25 cellular contexts compared by ENCODE assay signal in the genomic region with DNA sequence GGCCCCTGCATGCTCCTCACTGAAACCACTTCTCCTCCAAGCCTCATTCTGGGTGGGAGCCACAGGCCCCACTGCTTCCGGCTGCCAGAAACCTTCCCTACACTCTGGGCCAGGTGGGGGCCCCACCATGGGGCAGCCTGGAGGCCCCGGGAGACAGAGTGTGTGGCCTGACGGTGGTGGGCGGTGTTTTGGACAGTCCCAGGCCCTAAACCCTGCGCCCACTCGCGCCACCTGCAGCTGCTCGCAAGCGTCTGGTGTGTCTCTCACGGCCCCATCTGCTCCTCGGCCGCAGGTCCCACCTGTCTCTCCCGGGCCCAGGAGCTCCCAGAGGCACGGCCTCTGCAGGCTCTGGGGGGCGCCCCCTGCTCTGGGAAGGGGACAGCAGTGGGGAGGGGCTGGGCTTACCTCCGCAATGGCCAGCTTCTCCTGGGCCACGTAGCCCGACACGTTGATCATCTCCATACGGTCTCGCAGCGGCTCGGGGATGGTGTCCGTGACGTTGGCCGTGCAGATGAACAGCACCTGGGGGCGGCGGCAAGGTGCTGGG. TPM values are rescaled to one million over a fixed set of nuclear protein-coding genes. Genes with fewer than 3 reads are reported as not detected.
DNase-seq lines count a peak whose midpoint lies in the region; ATAC-seq, FAIRE-seq and TF ChIP-seq lines count a peak whose summit lies in the region.
"Had no signal": no experiment of that assay in that cellular context is flagged by ENCODE, and none has a peak within 500 bp of the region (broad histone marks: within the 10 kb centered on the region; RNA-seq: fewer than 3 reads in every experiment).

No MANE protein-coding gene starts in this region.

- CTCF ChIA-PET in OCI-LY7 (lab: Charles Lee; ENCODE audit: unreplicated experiment) = no interaction called here
- CTCF ChIA-PET in endothelial cell of umbilical vein (lab: Charles Lee) = interaction anchor here (1.1 kb wide), 1 partner anchor 9 kb away, joined by 4 read pairs; no protein-coding TSS in a partner anchor

- 0 out of 2 replicates have a peak, but pooled peaks cover 4% of the 10 kb centered on the region for H4K20me1 ChIP-seq in OCI-LY7 (ENCODE audit: insufficient read depth, low read length)
- no peaks in the 10 kb centered on the region for H4K20me1 ChIP-seq in endothelial cell of umbilical vein (replicated peaks; ENCODE audit: control insufficient read depth, extremely low read depth, insufficient read depth, low read length)

- no peak overlapping the region for H3K4me3 Mint-ChIP-seq in stimulated activated naive B cell treated with anti-CD40 and anti-IgM and Interleukin-4, amounts not matched to agents 10 μg/mL and 1 μg/mL and 100 μg/mL, for 72 hours
- H3K4me3 Mint-ChIP-seq: activated CD4-positive, alpha-beta T cell treated with anti-CD3 and anti-CD28 coated beads, Interleukin-2, amount 10 ng/mL, durations not matched to agents 24 days and 14 days; CD14-positive monocyte had no signal

- H3K9me3 ChIP-seq in OCI-LY7 (ENCODE audit: low read length) = no peaks in the 10 kb centered on the region
- H3K9me3 ChIP-seq in endothelial cell of umbilical vein (replicated peaks; ENCODE audit: control insufficient read depth, insufficient read depth, low read length) = no peaks in the 10 kb centered on the region
- H3K9me3 ChIP-seq in trophoblast cell (ENCODE audit: insufficient read depth, low read depth, low read length) = peaks cover 2% of the 10 kb centered on the region
- H3K9me3 ChIP-seq: ascending aorta, heart left ventricle, right atrium auricular region, thoracic aorta had no signal

- H3K9me2 ChIP-seq in OCI-LY7 (ENCODE audit: insufficient read depth, low read length) = no peaks in the 10 kb centered on the region

- dilution Hi-C loops in endothelial cell of umbilical vein (cut with MboI; ENCODE audit: extremely low pct_ligation_motif_present, low sequenced_read_pairs) = no loop called here

- H3K4me1 ChIP-seq in OCI-LY7 (ENCODE audit: insufficient read depth, low read length, poor library complexity, severe bottlenecking) = peaks cover 13% of the 10 kb centered on the region
- peaks cover 8% of the 10 kb centered on the region for H3K4me1 ChIP-seq in endothelial cell of umbilical vein (ENCODE audit: control insufficient read depth, extremely low read depth, insufficient read depth, low read length)
- H3K4me1 ChIP-seq in trophoblast cell (ENCODE audit: control insufficient read depth in 1 of 2, insufficient read depth in 2 of 2, low read length in 2 of 2) = peaks cover 4 to 8% of the 10 kb centered on the region in 2 experiments

- intact Hi-C loops in OCI-LY7 (cut with micrococcal nuclease; ENCODE audit: unreplicated experiment) (no loop called here), endothelial cell of umbilical vein (cut with micrococcal nuclease) (no loop called here)

- H3K36me3 Mint-ChIP-seq in stimulated activated naive B cell treated with anti-CD40 and anti-IgM and Interleukin-4, amounts not matched to agents 10 μg/mL and 1 μg/mL and 100 μg/mL, for 72 hours = peaks cover 49 to 68% of the 10 kb centered on the region in 2 donors

- H3K14ac ChIP-seq in trophoblast cell (ENCODE audit: low read length) = no peak overlapping the region

- H4K8ac ChIP-seq in trophoblast cell (ENCODE audit: low read depth, low read length) = no peak overlapping the region

- peak; percentile 28 for TF ChIP-seq POLR2A in endothelial cell of umbilical vein (IDR thresholded peaks at IDR 0.05; ENCODE audit: low read depth, low read length)

- no peaks in the 10 kb centered on the region for H3K9me3 Mint-ChIP-seq in stimulated activated naive B cell treated with anti-CD40 and anti-IgM and Interleukin-4, amounts not matched to agents 10 μg/mL and 1 μg/mL and 100 μg/mL, for 72 hours
- H3K9me3 Mint-ChIP-seq: activated CD4-positive, alpha-beta T cell treated with anti-CD3 and anti-CD28 coated beads, Interleukin-2, amount 10 ng/mL, durations not matched to agents 24 days and 14 days; effector memory CD8-positive, alpha-beta T cell had no signal

- no peak overlapping the region for H3K9ac ChIP-seq in endothelial cell of umbilical vein (replicated peaks; ENCODE audit: extremely low read depth, insufficient read depth, low read length)
- H3K9ac ChIP-seq in trophoblast cell (ENCODE audit: low read length) = no peak overlapping the region

- POLR2A ChIA-PET in OCI-LY7 (lab: Charles Lee) (no interaction called here), endothelial cell of umbilical vein (lab: Charles Lee) (interaction anchor here (1.0 kb wide), 1 partner anchor 9 kb away, joined by 5 read pairs; no protein-coding TSS in a partner anchor)

- no peak for ATAC-seq in stimulated activated naive B cell treated with anti-CD40 and anti-IgM and Interleukin-4, amounts not matched to agents 10 μg/mL and 1 μg/mL and 100 μg/mL, for 72 hours (replicated peaks)
- ATAC-seq in HG02840 (IDR thresholded peaks at IDR 0.05; ENCODE audit: low FRiP score, unreplicated experiment) = no peak
- ATAC-seq: effector memory CD8-positive, alpha-beta T cell; heart left ventricle had no signal

- H3K4me1 Mint-ChIP-seq in stimulated activated naive B cell treated with anti-CD40 and anti-IgM and Interleukin-4, amounts not matched to agents 10 μg/mL and 1 μg/mL and 100 μg/mL, for 72 hours = peaks cover 32 to 61% of the 10 kb centered on the region in 2 donors

- H3K9me1 ChIP-seq in endothelial cell of umbilical vein (replicated peaks; ENCODE audit: control insufficient read depth, extremely low read depth, insufficient read depth, low read length) = no peaks in the 10 kb centered on the region

- H2BK12ac ChIP-seq in trophoblast cell (ENCODE audit: low read length) = no peak overlapping the region

- DNase-seq in stimulated activated CD4-positive, alpha-beta T cell treated with anti-CD3 and anti-CD28 coated beads, Interleukin-15, amount 100 ng/mL, for 24 hours = peak; percentile 26
- DNase-seq in stimulated activated CD4-positive, alpha-beta T cell treated with anti-CD3 and anti-CD28 coated beads, Interleukin-4, amount 100 ng/mL, for 1 hour = no peak
- no peak for DNase-seq in OCI-LY7 (ENCODE audit: low spot score)
- DNase-seq in endothelial cell of umbilical vein (ENCODE audit: low read depth, low spot score) = no peak
- DNase-seq in stimulated activated naive B cell treated with anti-CD40 and anti-IgM and Interleukin-4, amounts not matched to agents 10 μg/mL and 1 μg/mL and 100 μg/mL, for 72 hours = no peak
- no peak for DNase-seq in trophoblast cell
- no peak for DNase-seq in HK-2 (ENCODE audit: unreplicated experiment)
- DNase-seq: activated CD4-positive, alpha-beta T cell treated with anti-CD3 and anti-CD28 coated beads, Interleukin-2, amount 10 ng/mL, durations not matched to agents 24 days and 14 days; activated CD8-positive, alpha-beta memory T cell treated with anti-CD3 and anti-CD28 coated beads, Interleukin-2, amount 50 U/mL, for 4 hours; activated naive CD4-positive, alpha-beta T cell; effector memory CD8-positive, alpha-beta T cell; GOT3; NCI-H1930; NCI-H446; occipital lobe; RPMI8226 had no signal

- no peak overlapping the region for H3K4me3 ChIP-seq in OCI-LY7 (ENCODE audit: low read depth, low read length, poor library complexity, severe bottlenecking)
- H3K4me3 ChIP-seq in endothelial cell of umbilical vein (replicated peaks in 1 of 3; ENCODE audit: insufficient read depth in 1 of 3, low read depth in 1 of 3, low read length in 3 of 3) = no peak overlapping the region
- H3K4me3 ChIP-seq in trophoblast cell (ENCODE audit: low read depth, low read length) = no peak overlapping the region
- H3K4me3 ChIP-seq: ascending aorta, heart left ventricle, right atrium auricular region, thoracic aorta had no signal

- H3K27me3 Mint-ChIP-seq in stimulated activated naive B cell treated with anti-CD40 and anti-IgM and Interleukin-4, amounts not matched to agents 10 μg/mL and 1 μg/mL and 100 μg/mL, for 72 hours = no peaks in the 10 kb centered on the region
- H3K27me3 Mint-ChIP-seq: activated CD4-positive, alpha-beta T cell treated with anti-CD3 and anti-CD28 coated beads, Interleukin-2, amount 10 ng/mL, durations not matched to agents 24 days and 14 days; effector memory CD8-positive, alpha-beta T cell had no signal

- H2BK120ac ChIP-seq in trophoblast cell (ENCODE audit: insufficient read depth, low read length, poor library complexity) = no peak overlapping the region

- no peak overlapping the region for H3K4ac ChIP-seq in trophoblast cell (ENCODE audit: low read depth, low read length)

- TF ChIP-seq CTCF in OCI-LY7 (conservative IDR thresholded peaks at IDR 0.05; ENCODE audit: low read length) = 0 out of 2 replicates have a peak, but pooled peaks have one; percentile 20
- no peak for TF ChIP-seq CTCF in endothelial cell of umbilical vein (IDR thresholded peaks at IDR 0.05; ENCODE audit: extremely low read depth in 1 of 2, insufficient read depth in 1 of 2, low read depth in 1 of 2, low read length in 2 of 2)

- H4K12ac ChIP-seq in trophoblast cell (ENCODE audit: low read depth, low read length) = no peak overlapping the region

- H3K27ac Mint-ChIP-seq in stimulated activated naive B cell treated with anti-CD40 and anti-IgM and Interleukin-4, amounts not matched to agents 10 μg/mL and 1 μg/mL and 100 μg/mL, for 72 hours = peak overlapping the region; percentile 73
- H3K27ac Mint-ChIP-seq: activated CD4-positive, alpha-beta T cell treated with anti-CD3 and anti-CD28 coated beads, Interleukin-2, amount 10 ng/mL, durations not matched to agents 24 days and 14 days; CD14-positive monocyte had no signal

- H3K27me3 ChIP-seq in endothelial cell of umbilical vein (ENCODE audit: control insufficient read depth in 2 of 2, insufficient read depth in 2 of 2, low read length in 2 of 2) (no peaks in the 10 kb centered on the region), trophoblast cell (ENCODE audit: insufficient read depth, low read length) (no peaks in the 10 kb centered on the region)
- H3K27me3 ChIP-seq: ascending aorta, heart left ventricle, right atrium auricular region had no signal

- H2AK5ac ChIP-seq in trophoblast cell (ENCODE audit: low read length) = no peak overlapping the region

- no peak overlapping the region for H4K91ac ChIP-seq in trophoblast cell (ENCODE audit: low read depth, low read length)

- H3K79me1 ChIP-seq in trophoblast cell (ENCODE audit: low read length) = peaks cover under 1% of the 10 kb centered on the region

- H2BK5ac ChIP-seq in trophoblast cell (ENCODE audit: low read depth, low read length, poor library complexity) = no peak overlapping the region

- H2AFZ ChIP-seq in OCI-LY7 (ENCODE audit: low read length) (no peak overlapping the region), endothelial cell of umbilical vein (ENCODE audit: low read depth, low read length) (no peak overlapping the region), trophoblast cell (ENCODE audit: insufficient read depth, low read length, poor library complexity) (no peak overlapping the region)

- BruUV-seq in OCI-LY7 (replicated peaks; lab: Mats Ljungman, UMichigan) (no TSS peak), endothelial cell of umbilical vein (replicated peaks; lab: Mats Ljungman, UMichigan) (no TSS peak)

- H3K27ac ChIP-seq in OCI-LY7 (ENCODE audit: low read depth, low read length, poor library complexity, severe bottlenecking) (no peak overlapping the region), endothelial cell of umbilical vein (ENCODE audit: insufficient read depth, low read depth, low read length) (no peak overlapping the region), trophoblast cell (ENCODE audit: low read depth, low read length) (no peak overlapping the region)
- H3K27ac ChIP-seq: ascending aorta, heart left ventricle, right atrium auricular region, thoracic aorta had no signal

- peaks cover 30% of the 10 kb centered on the region for H3K79me2 ChIP-seq in OCI-LY7 (ENCODE audit: insufficient read depth, low read depth, low read length)
- H3K79me2 ChIP-seq in endothelial cell of umbilical vein (ENCODE audit: control insufficient read depth, insufficient read depth, low read length) = peaks cover 46% of the 10 kb centered on the region
- peaks cover 25% of the 10 kb centered on the region for H3K79me2 ChIP-seq in trophoblast cell (ENCODE audit: control insufficient read depth, insufficient read depth, low read length, poor library complexity)

- FAIRE-seq in endothelial cell of umbilical vein (lab: Jason Lieb, UNC) = no peak
- FAIRE-seq: TTC549 had no signal

- H3K23ac ChIP-seq in trophoblast cell (ENCODE audit: low read length) = no peak overlapping the region

- WGBS in trophoblast cell (ENCODE audit: extremely low coverage, insufficient coverage, insufficient read length) = no CpG with 5 or more reads among the region's 28 CpGs

- H3K4me2 ChIP-seq in OCI-LY7 (ENCODE audit: low read length) = no peak overlapping the region
- no peak overlapping the region for H3K4me2 ChIP-seq in endothelial cell of umbilical vein (ENCODE audit: insufficient read depth, low read length)
- H3K4me2 ChIP-seq in trophoblast cell (ENCODE audit: low read length) = no peak overlapping the region

- H3K36me3 ChIP-seq in OCI-LY7 (ENCODE audit: insufficient read depth, low read length) (peaks cover 98% of the 10 kb centered on the region), endothelial cell of umbilical vein (ENCODE audit: control insufficient read depth in 2 of 2, extremely low read depth in 1 of 2, insufficient read depth in 2 of 2, low read length in 2 of 2) (peaks cover 11 to 51% of the 10 kb centered on the region in 2 experiments), trophoblast cell (ENCODE audit: control insufficient read depth in 1 of 2, insufficient read depth in 2 of 2, low read length in 2 of 2) (peaks cover 82 to 85% of the 10 kb centered on the region in 2 experiments)

- H3K18ac ChIP-seq in trophoblast cell (ENCODE audit: low read length) = no peak overlapping the region

RNA-seq across cellular contexts. Expression of a gene that starts 5.6 kb away (rescaled TPM):
- total RNA-seq in OCI-LY7 (2014; rRNA removed; shearing (Covaris generic)) = 1,836 and 1,936 TPM in 2 replicates
- 1,232 and 1,257 TPM in 2 replicates for total RNA-seq in OCI-LY7 (2022)
- 944 and 1,033 TPM in 2 replicates for total RNA-seq in endothelial cell of umbilical vein
- 835 and 1,084 TPM in 2 replicates for polyA plus RNA-seq in endothelial cell of umbilical vein
- polyA plus RNA-seq in endothelial cell of umbilical vein (2011; cell fraction: cytosol; rRNA removed) = 561 and 877 TPM in 2 replicates
- 224 and 232 TPM in 2 replicates for polyA plus RNA-seq in endothelial cell of umbilical vein (2011; cell fraction: nucleus; rRNA removed)
- 1,177 and 1,852 TPM in 2 replicates for polyA plus RNA-seq in endothelial cell of umbilical vein (2012)
- 208 and 264 TPM in 2 replicates for polyA minus RNA-seq in endothelial cell of umbilical vein
- 889 TPM for polyA minus RNA-seq in endothelial cell of umbilical vein (2011; cell fraction: cytosol; rRNA and poly(A)+ RNA removed)
- polyA minus RNA-seq in endothelial cell of umbilical vein (2011; cell fraction: nucleus; rRNA and poly(A)+ RNA removed) = 50.3 and 106 TPM in 2 replicates
- polyA plus RNA-seq in trophoblast cell (2013) = 1,527 and 1,530 TPM in 2 replicates

RNA-seq across cellular contexts. Expression of a gene that starts 14.9 kb away (rescaled TPM):
- total RNA-seq in OCI-LY7 (2014; rRNA removed; shearing (Covaris generic)) = 2.1 and 4.6 TPM in 2 replicates
- total RNA-seq in OCI-LY7 (2022) (4.6 and 4.9 TPM in 2 replicates), endothelial cell of umbilical vein (4.4 and 5.0 TPM in 2 replicates)
- polyA plus RNA-seq in endothelial cell of umbilical vein = 9.1 and 10.2 TPM in 2 replicates
- 4.9 and 6.1 TPM in 2 replicates for polyA plus RNA-seq in endothelial cell of umbilical vein (2011; cell fraction: cytosol; rRNA removed)
- 4.1 and 4.4 TPM in 2 replicates for polyA plus RNA-seq in endothelial cell of umbilical vein (2011; cell fraction: nucleus; rRNA removed)
- polyA plus RNA-seq in endothelial cell of umbilical vein (2012) = 4.2 and 11.2 TPM in 2 replicates
- 2.0 and 2.1 TPM in 2 replicates for polyA minus RNA-seq in endothelial cell of umbilical vein
- not detected for polyA minus RNA-seq in endothelial cell of umbilical vein (2011; cell fraction: cytosol; rRNA and poly(A)+ RNA removed)
- polyA minus RNA-seq in endothelial cell of umbilical vein (2011; cell fraction: nucleus; rRNA and poly(A)+ RNA removed) = 2.3 TPM in 1 of 2 replicates, not detected in the other
- polyA plus RNA-seq in trophoblast cell (2013) = 8.4 and 8.7 TPM in 2 replicates

RNA-seq across cellular contexts. Expression of a gene that starts 15.4 kb away (rescaled TPM):
- 102 and 119 TPM in 2 replicates for total RNA-seq in OCI-LY7 (2014; rRNA removed; shearing (Covaris generic))
- total RNA-seq in OCI-LY7 (2022) (39.2 and 41.7 TPM in 2 replicates), endothelial cell of umbilical vein (53.0 and 55.3 TPM in 2 replicates)
- polyA plus RNA-seq in endothelial cell of umbilical vein = 86.1 and 115 TPM in 2 replicates
- polyA plus RNA-seq in endothelial cell of umbilical vein (2011; cell fraction: cytosol; rRNA removed) = 38.6 and 56.1 TPM in 2 replicates
- polyA plus RNA-seq in endothelial cell of umbilical vein (2011; cell fraction: nucleus; rRNA removed) = 12.5 and 16.9 TPM in 2 replicates
- polyA plus RNA-seq in endothelial cell of umbilical vein (2012) = 41.0 and 68.2 TPM in 2 replicates
- 11.8 and 15.2 TPM in 2 replicates for polyA minus RNA-seq in endothelial cell of umbilical vein
- 14.3 TPM for polyA minus RNA-seq in endothelial cell of umbilical vein (2011; cell fraction: cytosol; rRNA and poly(A)+ RNA removed)
- polyA minus RNA-seq in endothelial cell of umbilical vein (2011; cell fraction: nucleus; rRNA and poly(A)+ RNA removed) = 2.9 and 4.7 TPM in 2 replicates
- polyA plus RNA-seq in trophoblast cell (2013) = 31.3 and 32.4 TPM in 2 replicates

RNA-seq across cellular contexts. Expression of a gene that starts 24.2 kb away (rescaled TPM):
- total RNA-seq in OCI-LY7 (2014; rRNA removed; shearing (Covaris generic)) = 170 and 191 TPM in 2 replicates
- total RNA-seq in OCI-LY7 (2022) (248 and 280 TPM in 2 replicates), endothelial cell of umbilical vein (95.1 and 95.7 TPM in 2 replicates)
- 70.0 and 89.2 TPM in 2 replicates for polyA plus RNA-seq in endothelial cell of umbilical vein
- polyA plus RNA-seq in endothelial cell of umbilical vein (2011; cell fraction: cytosol; rRNA removed) = 41.1 and 58.7 TPM in 2 replicates
- polyA plus RNA-seq in endothelial cell of umbilical vein (2011; cell fraction: nucleus; rRNA removed) = 98.8 and 102 TPM in 2 replicates
- 50.8 and 65.0 TPM in 2 replicates for polyA plus RNA-seq in endothelial cell of umbilical vein (2012)
- 35.4 and 48.9 TPM in 2 replicates for polyA minus RNA-seq in endothelial cell of umbilical vein
- 67.5 TPM for polyA minus RNA-seq in endothelial cell of umbilical vein (2011; cell fraction: cytosol; rRNA and poly(A)+ RNA removed)
- polyA minus RNA-seq in endothelial cell of umbilical vein (2011; cell fraction: nucleus; rRNA and poly(A)+ RNA removed) = 23.9 and 39.0 TPM in 2 replicates
- 37.6 and 38.8 TPM in 2 replicates for polyA plus RNA-seq in trophoblast cell (2013)

RNA-seq across cellular contexts. Expression of a gene that starts 24.7 kb away (rescaled TPM):
- not detected in 2 replicates for total RNA-seq in OCI-LY7 (2014; rRNA removed; shearing (Covaris generic))
- total RNA-seq in OCI-LY7 (2022) (0.26 TPM in 1 of 2 replicates, not detected in the other), endothelial cell of umbilical vein (not detected in 2 replicates)
- not detected in 2 replicates for polyA plus RNA-seq in endothelial cell of umbilical vein
- not detected in 2 replicates for polyA plus RNA-seq in endothelial cell of umbilical vein (2011; cell fraction: cytosol; rRNA removed)
- not detected in 2 replicates for polyA plus RNA-seq in endothelial cell of umbilical vein (2011; cell fraction: nucleus; rRNA removed)
- polyA plus RNA-seq in endothelial cell of umbilical vein (2012) = not detected in 2 replicates
- not detected in 2 replicates for polyA minus RNA-seq in endothelial cell of umbilical vein
- not detected for polyA minus RNA-seq in endothelial cell of umbilical vein (2011; cell fraction: cytosol; rRNA and poly(A)+ RNA removed)
- polyA minus RNA-seq in endothelial cell of umbilical vein (2011; cell fraction: nucleus; rRNA and poly(A)+ RNA removed) = not detected in 2 replicates
- 0.11 and 0.19 TPM in 2 replicates for polyA plus RNA-seq in trophoblast cell (2013)
- total RNA-seq: activated CD4-positive, alpha-beta T cell treated with anti-CD3 and anti-CD28 coated beads, Interleukin-2, amount 10 ng/mL, durations not matched to agents 24 days and 14 days; ascending aorta; fibroblast of lung; heart left ventricle; lower leg skin; occipital lobe; right atrium auricular region had no signal
- polyA plus RNA-seq: CD14-positive monocyte, fibroblast of lung, heart left ventricle had no signal
